Comparison of ENCODE assay signal across 8 cellular contexts in the genomic region with DNA sequence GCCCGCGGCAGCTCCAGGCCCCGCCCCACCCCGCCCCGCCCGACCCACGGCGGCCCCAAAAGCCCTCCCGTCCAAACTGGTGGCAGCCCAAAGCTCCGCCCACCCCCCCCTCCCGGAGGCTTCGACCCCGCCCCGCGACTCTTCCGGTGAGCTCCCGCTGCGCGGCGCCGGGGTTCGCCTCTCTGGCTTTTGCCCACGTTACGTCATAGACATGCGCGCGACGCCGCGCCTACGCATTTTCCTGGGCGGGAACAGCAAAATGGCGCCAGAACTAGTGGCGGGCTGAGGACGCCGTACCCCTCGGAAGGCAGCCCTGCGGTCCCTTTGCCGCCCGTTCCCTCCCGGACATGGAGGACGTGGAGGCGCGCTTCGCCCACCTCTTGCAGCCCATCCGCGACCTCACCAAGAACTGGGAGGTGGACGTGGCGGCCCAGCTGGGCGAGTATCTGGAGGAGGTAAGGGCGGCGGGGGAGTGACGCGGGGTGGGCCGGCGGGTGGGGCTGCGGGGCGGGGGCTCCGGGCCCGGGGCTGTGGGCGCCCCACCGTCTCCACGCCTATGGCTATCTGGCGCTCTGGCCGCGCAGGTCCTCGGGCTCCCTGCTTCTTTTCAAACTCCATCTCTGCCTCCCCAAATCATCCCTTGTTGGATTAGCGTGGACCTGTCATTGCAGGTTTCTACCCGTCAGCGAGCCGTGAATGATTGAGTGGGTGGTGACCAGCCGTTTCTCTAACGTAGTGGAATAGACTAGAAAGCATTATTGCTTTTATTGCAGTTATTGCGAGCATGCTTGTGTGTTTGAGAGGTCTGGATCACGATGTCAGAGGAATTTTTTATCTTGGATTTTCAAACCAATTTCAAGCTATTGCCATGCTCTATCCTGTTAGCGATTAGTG. TPM values are rescaled to one million over a fixed set of nuclear protein-coding genes. Genes with fewer than 3 reads are reported as not detected.
DNase-seq lines count a peak whose midpoint lies in the region; ATAC-seq and TF ChIP-seq lines count a peak whose summit lies in the region.

A gene (plus strand): TSS at position 234 of the 894 bp plus-strand sequence. CDS start 114 bp downstream, at position 348.

- H3K9me3 ChIP-seq in A673 (ENCODE audit: low read depth, low read length, poor library complexity, severe bottlenecking) = no peaks in the 10 kb centered on the region
- no peaks in the 10 kb centered on the region for H3K9me3 ChIP-seq in smooth muscle cell (replicated peaks; ENCODE audit: low read depth)

- peaks cover 65% of the 10 kb centered on the region for H3K79me2 ChIP-seq in smooth muscle cell (ENCODE audit: low read depth)

- 3% methylated on average over 57 of the region's 76 CpGs for WGBS in smooth muscle cell (ENCODE audit: low lambda C conversion rate)

- no TSS peak for BruUV-seq in A673 (replicated peaks; lab: Mats Ljungman, UMichigan)

- peaks cover 6% of the 10 kb centered on the region for H3F3A ChIP-seq in smooth muscle cell (ENCODE audit: low read depth)

- H3K4me1 ChIP-seq in A673 (ENCODE audit: insufficient read depth, low read length, poor library complexity, severe bottlenecking) = peaks cover 18% of the 10 kb centered on the region
- H3K4me1 ChIP-seq in smooth muscle cell (ENCODE audit: low read depth) = peaks cover 12% of the 10 kb centered on the region

- H3K36me3 ChIP-seq in A673 (ENCODE audit: insufficient read depth, low read length, poor library complexity, severe bottlenecking) (peaks cover 36% of the 10 kb centered on the region), smooth muscle cell (ENCODE audit: low read depth) (no peaks in the 10 kb centered on the region)

- peak within 1 kb of the TSS; percentile 89 for H3K9ac ChIP-seq in smooth muscle cell (ENCODE audit: low read depth)

- H4K20me1 ChIP-seq in smooth muscle cell (ENCODE audit: low read depth) = peaks cover 15% of the 10 kb centered on the region

- ATAC-seq in GM18868 (IDR thresholded peaks at IDR 0.05; ENCODE audit: unreplicated experiment) (peak; percentile 61), HG03103 (IDR thresholded peaks at IDR 0.05; ENCODE audit: low read depth, unreplicated experiment) (peak; percentile 63)

- H3K27ac ChIP-seq in A673 (ENCODE audit: low read depth, low read length, poor library complexity, severe bottlenecking) = peak within 1 kb of the TSS; percentile 95
- peak within 1 kb of the TSS; percentile 87 for H3K27ac ChIP-seq in smooth muscle cell (ENCODE audit: low read depth)

- CTCF ChIA-PET in A673 (lab: Charles Lee) = interaction anchor here (0.7 to 2.1 kb wide), 5 partner anchors 10 to 112 kb away, joined by 3 to 12 read pairs (median 4); a partner anchor contains a TSS

- H2AFZ ChIP-seq in smooth muscle cell (ENCODE audit: low read depth) = peak within 1 kb of the TSS; percentile 79

- intact Hi-C loops in A673 (cut with micrococcal nuclease; ENCODE audit: unreplicated experiment) = no loop called here

- H3K27me3 ChIP-seq in A673 (replicated peaks; ENCODE audit: insufficient read depth, low read depth, low read length, poor library complexity) (no peaks in the 10 kb centered on the region), smooth muscle cell (ENCODE audit: low read depth) (no peaks in the 10 kb centered on the region)

- POLR2A ChIA-PET in A673 (lab: Charles Lee; ENCODE audit: low non-redundant PET) = interaction anchor here (0.8 kb wide), 1 partner anchor 14 kb away, joined by 4 read pairs; no protein-coding TSS in a partner anchor

- peak within 1 kb of the TSS; percentile 95 for H3K4me2 ChIP-seq in smooth muscle cell

- DNase-seq in A673 (ENCODE audit: low spot score) (peak; percentile 97), NCI-H2227 (lab: John Stamatoyannopoulos, UW; ENCODE audit: unreplicated experiment) (peak; percentile 96), cardiac fibroblast (ENCODE audit: low read depth in 2 of 2) (peak; percentile 98), inferior parietal cortex (ENCODE audit: extremely low spot score) (peak; percentile 98), smooth muscle cell (lab: John Stamatoyannopoulos, UW; ENCODE audit: unreplicated experiment) (peak; percentile 96)

- TF ChIP-seq CTCF in A673 (conservative IDR thresholded peaks at IDR 0.05; ENCODE audit: low read depth, low read length) (no peak), WI38 (IDR thresholded peaks at IDR 0.05; ENCODE audit: low read depth, low read length) (no peak), cardiac fibroblast (IDR thresholded peaks at IDR 0.05; ENCODE audit: low read depth, low read length) (no peak), smooth muscle cell (IDR thresholded peaks at IDR 0.05; ENCODE audit: borderline replicate concordance, insufficient read depth, poor library complexity, severe bottlenecking) (no peak)

- peak within 1 kb of the TSS; percentile 99 for H3K4me3 ChIP-seq in A673 (ENCODE audit: low read depth, low read length, poor library complexity, severe bottlenecking)
- peak within 1 kb of the TSS; percentile 98 for H3K4me3 ChIP-seq in WI38 (ENCODE audit: low read depth, low read length)
- H3K4me3 ChIP-seq in cardiac fibroblast (replicated peaks in 1 of 2; ENCODE audit: low read depth in 2 of 2, low read length in 2 of 2) = peak within 1 kb of the TSS; percentile 96 to 99
- peak within 1 kb of the TSS; percentile 99 for H3K4me3 ChIP-seq in smooth muscle cell

RNA-seq across cellular contexts. Expression of the gene that starts here (rescaled TPM):
- total RNA-seq in A673 (2021) (135 TPM in 2 replicates), smooth muscle cell (20.7 and 24.1 TPM in 2 replicates)
- 42.0 and 45.7 TPM in 2 replicates for polyA plus RNA-seq in smooth muscle cell

Comparison
In these comparisons a context has a peak if more than half of its experiments do, and no peak if none do; other contexts are left out.
1. Peak in every context shown above with its lines: DNase-seq, ATAC-seq, H3K4me3 ChIP-seq and H3K27ac ChIP-seq.